In the genomic region with DNA sequence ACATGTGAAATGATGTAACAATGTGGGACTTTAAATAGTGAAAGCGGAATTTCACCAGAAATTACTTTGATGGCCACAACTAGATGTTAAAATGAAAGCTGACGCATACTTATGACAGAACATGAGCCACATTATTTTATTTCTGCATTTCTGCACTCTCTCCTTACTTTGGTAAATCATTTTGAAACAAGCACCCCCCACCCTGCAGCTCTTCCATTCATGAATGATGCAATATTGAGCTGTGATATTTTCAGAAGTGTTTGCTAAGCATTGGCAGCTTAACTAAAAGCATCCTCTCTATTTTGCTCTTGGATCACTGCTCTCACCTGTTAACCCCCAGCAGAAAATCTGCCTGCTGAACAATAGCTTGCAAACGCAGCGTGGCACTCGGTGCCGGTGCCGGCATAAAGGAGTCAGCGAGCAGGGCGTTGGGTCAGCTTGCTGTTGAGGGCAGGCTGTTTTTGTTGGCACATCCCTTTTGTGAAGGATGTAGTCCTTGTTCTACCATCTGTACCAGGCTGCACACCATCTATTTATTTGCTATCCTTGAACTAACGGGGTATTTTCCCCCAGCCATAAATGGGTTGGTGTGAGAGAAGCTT, we compare ENCODE assay signal across 21 cellular contexts. TPM values are rescaled to one million over a fixed set of nuclear protein-coding genes. Genes with fewer than 3 reads are reported as not detected.
DNase-seq lines count a peak whose midpoint lies in the region; FAIRE-seq and TF ChIP-seq lines count a peak whose summit lies in the region.
"Had no signal": no experiment of that assay in that cellular context is flagged by ENCODE, and none has a peak within 500 bp of the region (broad histone marks: within the 10 kb centered on the region; RNA-seq: fewer than 3 reads in every experiment).

No MANE protein-coding gene starts in this region.

- no peaks in the 10 kb centered on the region; a peak in 1 of 7 replicates for H3K27me3 ChIP-seq in H1 (replicated peaks in 1 of 4; ENCODE audit: control insufficient read depth in 3 of 4, extremely low read depth in 1 of 4, insufficient read depth in 3 of 4, low read length in 3 of 4)

- H4K8ac ChIP-seq in H1 (ENCODE audit: extremely low read depth, insufficient read depth, low read length), result no peak overlapping the region

- H3K14ac ChIP-seq in H1 (ENCODE audit: insufficient read length), result no peak overlapping the region

- no peaks in the 10 kb centered on the region for H3K79me2 ChIP-seq in H1 (ENCODE audit: control insufficient read depth in 1 of 2, insufficient read depth in 2 of 2, low read length in 2 of 2)

- H3K4ac ChIP-seq in H1 (replicated peaks; ENCODE audit: insufficient read length, low read depth, low read length), result no peak overlapping the region

- H3K9ac ChIP-seq in H1 (replicated peaks in 1 of 4; ENCODE audit: extremely low read depth in 1 of 4, low read depth in 3 of 4, low read length in 3 of 4), result no peak overlapping the region
- H3K9ac ChIP-seq: KMS-11, SK-N-SH had no signal

- H3K27ac ChIP-seq in H1 (ENCODE audit: low read depth, low read length), result no peak overlapping the region
- H3K27ac ChIP-seq: KMS-11 had no signal

- peak; percentile 60 for FAIRE-seq in H1 (lab: Jason Lieb, UNC)
- FAIRE-seq: G401.6 had no signal

- peak; percentile 10 to 48 (median 34) for DNase-seq in NCI-H1417 (lab: John Stamatoyannopoulos, UW)
- no peak for DNase-seq in NCI-H1417 treated with DMSO at 0.1 percent for 48 hours (lab: John Stamatoyannopoulos, UW)
- DNase-seq in NCI-H1092 (lab: John Stamatoyannopoulos, UW), result peak; percentile 41
- DNase-seq in NCI-H69 (lab: John Stamatoyannopoulos, UW), result peak; percentile 61
- DNase-seq in H1 (ENCODE audit: low read depth in 1 of 2, low spot score in 2 of 2), result no peak
- no peak for DNase-seq in erythroblast (lab: John Stamatoyannopoulos, UW)
- no peak for DNase-seq in SKM-1 (lab: John Stamatoyannopoulos, UW; ENCODE audit: unreplicated experiment)
- DNase-seq in NCI-H446 treated with DMSO at 0.1 percent for 48 hours (lab: John Stamatoyannopoulos, UW), result no peak
- DNase-seq: Calu3; CD4-positive, alpha-beta memory T cell; DMS53; NCI-H1436; NCI-H2107; NK-92 treated with Interleukin-12 subunit alpha and Interleukin-12 subunit beta, amount 100 ng/mL, for 24 hours; SK-N-SH; T-helper 1 cell had no signal

- no peak overlapping the region for H2AK5ac ChIP-seq in H1 (ENCODE audit: low read depth, low read length)

- WGBS in H1 (ENCODE audit: extremely low coverage in 1 of 2, insufficient coverage in 1 of 2, insufficient read length in 1 of 2, insufficient replicate concordance in 2 of 2, low coverage in 1 of 2, low lambda C conversion rate in 2 of 2, missing lambda C conversion rate in 1 of 2), 2 experiments, result 44% methylated on average over 10 of the region's 10 CpGs; no CpG with 5 or more reads in 1 of the 2 experiments

- H3K4me3 ChIP-seq in H1 (ENCODE audit: extremely low read depth in 1 of 4, insufficient read depth in 2 of 4, low read depth in 3 of 4, low read length in 4 of 4), result peak overlapping the region in 1 of 4 experiments; percentile 31; a peak in 1 of 8 replicates

- POLR2A ChIA-PET in H1 (lab: Charles Lee; ENCODE audit: partially characterized antibody), result interaction anchor here (1.3 kb wide), 1 partner anchor 13 kb away, joined by 4 read pairs; no protein-coding TSS in a partner anchor

- H4K20me1 ChIP-seq in H1 (replicated peaks in 1 of 2; ENCODE audit: control insufficient read depth in 1 of 2, insufficient read depth in 2 of 2, low read length in 2 of 2), result no peaks in the 10 kb centered on the region

- H2BK120ac ChIP-seq in H1 (replicated peaks; ENCODE audit: low read depth, low read length), result no peak overlapping the region

- no peak overlapping the region for H2BK12ac ChIP-seq in H1 (ENCODE audit: low read depth, low read length)

- H3K4me2 ChIP-seq in H1 (ENCODE audit: insufficient read depth in 1 of 2, low read depth in 2 of 2, low read length in 2 of 2), result peak overlapping the region; percentile 43 to 58
- H3K4me2 ChIP-seq: KMS-11, SK-N-SH had no signal

- TF ChIP-seq EP300 in H1 (IDR thresholded peaks at IDR 0.05; ENCODE audit: borderline replicate concordance in 1 of 2, low read depth in 2 of 2, low read length in 2 of 2), result no peak

- H4K5ac ChIP-seq in H1 (ENCODE audit: insufficient read length, low read depth, low read length), result no peak overlapping the region

- CTCF ChIA-PET in H1 (lab: Charles Lee; ENCODE audit: partially characterized antibody), result interaction anchor here (0.7 to 2.0 kb wide), 13 partner anchors 10 to 449 kb away, joined by 3 to 9 read pairs (median 4); no protein-coding TSS in a partner anchor

- TF ChIP-seq POLR2A in H1 (IDR thresholded peaks at IDR 0.05; ENCODE audit: control extremely low read depth in 1 of 2, low read depth in 2 of 2, low read length in 2 of 2) (no peak), erythroblast (IDR thresholded peaks at IDR 0.05; ENCODE audit: low read length) (no peak)

- no peaks in the 10 kb centered on the region for H3K9me3 ChIP-seq in H1 (ENCODE audit: insufficient read depth in 2 of 2, low read depth in 1 of 2, low read length in 1 of 2)
- H3K9me3 ChIP-seq: SK-N-SH had no signal

- no peak overlapping the region for H2BK20ac ChIP-seq in H1 (ENCODE audit: low read length)

- H2BK15ac ChIP-seq in H1 (ENCODE audit: low read length), result no peak overlapping the region

- H3K79me1 ChIP-seq in H1 (ENCODE audit: low read depth, low read length), result no peaks in the 10 kb centered on the region

- no peak for TF ChIP-seq CTCF in H1 (IDR thresholded peaks at IDR 0.05; ENCODE audit: control extremely low read depth in 1 of 3, insufficient read depth in 1 of 3, low read depth in 1 of 3, low read length in 3 of 3)

- no peak overlapping the region for H3K23ac ChIP-seq in H1 (ENCODE audit: insufficient read length)

- H3K4me1 ChIP-seq in H1 (replicated peaks in 1 of 4; ENCODE audit: control insufficient read depth in 3 of 4, insufficient read depth in 4 of 4, low read length in 3 of 4), result peaks cover 0 to 7% (median 2%) of the 10 kb centered on the region in 4 experiments; a peak in 3 of 7 replicates

- H2AFZ ChIP-seq in H1 (ENCODE audit: low read length), result peak overlapping the region; percentile 88; the same call in 1 of the 2 replicates

- H3K36me3 ChIP-seq in H1 (ENCODE audit: control insufficient read depth in 2 of 4, insufficient read depth in 4 of 4, low read length in 3 of 4), result no peaks in the 10 kb centered on the region

- no peak for TF ChIP-seq RAD21 in H1 (IDR thresholded peaks at IDR 0.05 in 1 of 2, conservative IDR thresholded peaks at IDR 0.05 in 1 of 2; ENCODE audit: low read depth in 2 of 2, low read length in 2 of 2)

- H4K91ac ChIP-seq in H1 (replicated peaks; ENCODE audit: insufficient read length, low read length), result no peak overlapping the region

- H3K23me2 ChIP-seq in H1 (ENCODE audit: low read depth, low read length), result peaks cover 1% of the 10 kb centered on the region; the same call in 1 of the 2 replicates

- H3K56ac ChIP-seq in H1 (replicated peaks; ENCODE audit: insufficient read length, low read depth, low read length), result no peak overlapping the region

- H2BK5ac ChIP-seq in H1 (ENCODE audit: low read depth, low read length), result no peak overlapping the region

- H3K18ac ChIP-seq in H1 (ENCODE audit: extremely low read depth, low read length), result no peak overlapping the region

TF ChIP-seq in H1, 55 proteins besides CTCF, POLR2A, EP300 and RAD21:
- no peak for TF ChIP-seq CBX8 (IDR thresholded peaks at IDR 0.05; ENCODE audit: borderline replicate concordance, low read depth, low read length)
- TF ChIP-seq CEBPB (IDR thresholded peaks at IDR 0.05; ENCODE audit: low read depth, low read length), result peak; percentile 59; the same call in 1 of the 2 replicates

RNA-seq across cellular contexts. Expression of a gene that starts 30.9 kb away (rescaled TPM):
- total RNA-seq in H1 (2021; fragmentation: NEBNext Ultra II Directional; extraction: Animal tissue kit (Norgen Biotek cat#: 25700)), result 6.3 and 7.1 TPM in 2 replicates
- 0.97 and 1.8 TPM in 2 replicates for polyA plus RNA-seq in H1 (2011; rRNA removed)
- polyA plus RNA-seq in H1 (2011; cell fraction: cytosol; rRNA removed), result 1.6 TPM
- polyA plus RNA-seq in H1 (2011; cell fraction: nucleus; rRNA removed), result 1.0 TPM
- polyA plus RNA-seq in H1 (2012, experiment 1 of 2), result 2.2 to 6.7 TPM (median 4.0 TPM) in 4 replicates
- 3.4 TPM for polyA plus RNA-seq in H1 (2012, experiment 2 of 2)
- 4.3 TPM for polyA plus RNA-seq in H1 (2013, experiment 1 of 2)
- polyA plus RNA-seq in H1 (2013, experiment 2 of 2), result 5.2 TPM
- polyA minus RNA-seq in H1 (2011; rRNA and poly(A)+ RNA removed), result 0.46 and 2.6 TPM in 2 replicates
- 3.4 TPM for polyA minus RNA-seq in H1 (2011; cell fraction: cytosol; rRNA and poly(A)+ RNA removed)
- 1.3 TPM for polyA minus RNA-seq in H1 (2011; cell fraction: nucleus; rRNA and poly(A)+ RNA removed)
- total RNA-seq: A172; Calu3; CD4-positive, alpha-beta memory T cell; M059J had no signal
- polyA plus RNA-seq: BJ; CD4-positive, alpha-beta memory T cell; SK-N-SH had no signal

Comparison
In these comparisons a context has a peak if more than half of its experiments do, and no peak if none do; other contexts are left out.
1. DNase-seq: peak in NCI-H1417 (3 of 3), NCI-H1092 (single experiment) and NCI-H69 (single experiment); none in NCI-H1417 treated with DMSO at 0.1 percent for 48 hours (single experiment), H1 (0 of 2), erythroblast (0 of 2), SKM-1 (single experiment) and NCI-H446 treated with DMSO at 0.1 percent for 48 hours (single experiment).